ENCODE assay signal across 9 cellular contexts in genomic region chr7:30977896-30978564, GRCh38. TPM values are rescaled to one million over a fixed set of nuclear protein-coding genes. Genes with fewer than 3 reads are reported as not detected.
A peak's percentile ranks its signal among the peaks of the same experiment; 100 is the strongest.
DNase-seq lines count a peak whose midpoint lies in the region; ATAC-seq, FAIRE-seq and TF ChIP-seq lines count a peak whose summit lies in the region.
"Had no signal": no experiment of that assay in that cellular context is flagged by ENCODE, and none has a peak within 500 bp of the region (broad histone marks: within the 10 kb centered on the region; RNA-seq: fewer than 3 reads in every experiment).

No MANE protein-coding gene starts in this region.

- no peaks in the 10 kb centered on the region for H3K9me3 ChIP-seq in OCI-LY7 (ENCODE audit: low read length)
- no peaks in the 10 kb centered on the region for H3K9me3 ChIP-seq in sigmoid colon

- H3K79me2 ChIP-seq in OCI-LY7 (ENCODE audit: insufficient read depth, low read depth, low read length), result no peaks in the 10 kb centered on the region

- no TSS peak for BruUV-seq in OCI-LY7 (replicated peaks; lab: Mats Ljungman, UMichigan)

- no peaks in the 10 kb centered on the region for H3K9me2 ChIP-seq in OCI-LY7 (ENCODE audit: insufficient read depth, low read length)

- WGBS in sigmoid colon, 2 donors, result 28 to 39% methylated on average over 9 of the region's 9 CpGs

- intact Hi-C loops in activated CD4-positive, alpha-beta memory T cell treated with anti-CD3 and anti-CD28 coated beads for 36 hours (cut with micrococcal nuclease), result no loop called here
- intact Hi-C loops in OCI-LY7 (cut with micrococcal nuclease; ENCODE audit: unreplicated experiment) (loop anchor here (1.0 kb wide), 2 partner anchors 40 to 178 kb away; no protein-coding TSS in a partner anchor), sigmoid colon (cut with DNase I) (no loop called here)

- H3K4me3 Mint-ChIP-seq in activated CD4-positive, alpha-beta memory T cell treated with anti-CD3 and anti-CD28 coated beads, Interleukin-2, amount 10 ng/mL, durations not matched to agents 7 days and 5 days, result no peak overlapping the region
- no peak overlapping the region for H3K4me3 Mint-ChIP-seq in activated CD4-positive, alpha-beta memory T cell treated with anti-CD3 and anti-CD28 coated beads for 36 hours

- H4K20me1 ChIP-seq in OCI-LY7 (ENCODE audit: insufficient read depth, low read length), result no peaks in the 10 kb centered on the region

- no peak for TF ChIP-seq EP300 in sigmoid colon (IDR thresholded peaks at IDR 0.05)

- no peak overlapping the region for H2AFZ ChIP-seq in OCI-LY7 (ENCODE audit: low read length)

- H3K36me3 ChIP-seq in OCI-LY7 (ENCODE audit: insufficient read depth, low read length) (no peaks in the 10 kb centered on the region), sigmoid colon (no peaks in the 10 kb centered on the region)

- H3K27ac ChIP-seq in OCI-LY7 (ENCODE audit: low read depth, low read length, poor library complexity, severe bottlenecking) (no peak overlapping the region), sigmoid colon (no peak overlapping the region)

- peaks cover 11% of the 10 kb centered on the region for H3K27me3 Mint-ChIP-seq in activated CD4-positive, alpha-beta memory T cell treated with anti-CD3 and anti-CD28 coated beads, Interleukin-2, amount 10 ng/mL, durations not matched to agents 7 days and 5 days
- H3K27me3 Mint-ChIP-seq in activated CD4-positive, alpha-beta memory T cell treated with anti-CD3 and anti-CD28 coated beads for 36 hours, result peaks cover 5% of the 10 kb centered on the region

- TF ChIP-seq POLR2A in sigmoid colon (IDR thresholded peaks at IDR 0.05), result no peak

- no peak overlapping the region for H3K4me3 ChIP-seq in OCI-LY7 (ENCODE audit: low read depth, low read length, poor library complexity, severe bottlenecking)
- H3K4me3 ChIP-seq in epithelial cell of esophagus (ENCODE audit: low read length), result no peak overlapping the region
- H3K4me3 ChIP-seq in sigmoid colon, result no peak overlapping the region

- H3K4me2 ChIP-seq in OCI-LY7 (ENCODE audit: low read length), result 0 out of 2 replicates have a peak overlapping the region, but pooled peaks have one; percentile 49

- DNase-seq in activated CD4-positive, alpha-beta memory T cell treated with anti-CD3 and anti-CD28 coated beads, Interleukin-2, amount 10 ng/mL, durations not matched to agents 7 days and 5 days, result peak; percentile 25
- no peak for DNase-seq in activated CD4-positive, alpha-beta memory T cell treated with anti-CD3 and anti-CD28 coated beads for 36 hours
- DNase-seq in OCI-LY7 (ENCODE audit: low spot score) (peak; percentile 31), epithelial cell of esophagus (ENCODE audit: low read depth) (peak; percentile 62), sigmoid colon (peak; percentile 53), RCC 7860 (ENCODE audit: low spot score) (no peak), germinal center (ENCODE audit: low spot score) (no peak)

- H3K4me1 Mint-ChIP-seq in activated CD4-positive, alpha-beta memory T cell treated with anti-CD3 and anti-CD28 coated beads, Interleukin-2, amount 10 ng/mL, durations not matched to agents 7 days and 5 days, result peaks cover 10% of the 10 kb centered on the region
- peaks cover 2% of the 10 kb centered on the region for H3K4me1 Mint-ChIP-seq in activated CD4-positive, alpha-beta memory T cell treated with anti-CD3 and anti-CD28 coated beads for 36 hours (ENCODE audit: low read depth)

- ATAC-seq in HG03469 (IDR thresholded peaks at IDR 0.05; ENCODE audit: unreplicated experiment), result no peak

- no peaks in the 10 kb centered on the region for H3K9me3 Mint-ChIP-seq in activated CD4-positive, alpha-beta memory T cell treated with anti-CD3 and anti-CD28 coated beads, Interleukin-2, amount 10 ng/mL, durations not matched to agents 7 days and 5 days
- no peaks in the 10 kb centered on the region for H3K9me3 Mint-ChIP-seq in activated CD4-positive, alpha-beta memory T cell treated with anti-CD3 and anti-CD28 coated beads for 36 hours

- no peaks in the 10 kb centered on the region for H3K36me3 Mint-ChIP-seq in activated CD4-positive, alpha-beta memory T cell treated with anti-CD3 and anti-CD28 coated beads, Interleukin-2, amount 10 ng/mL, durations not matched to agents 7 days and 5 days (ENCODE audit: low read depth)
- no peaks in the 10 kb centered on the region for H3K36me3 Mint-ChIP-seq in activated CD4-positive, alpha-beta memory T cell treated with anti-CD3 and anti-CD28 coated beads for 36 hours

- H3K27me3 ChIP-seq in sigmoid colon, result no peaks in the 10 kb centered on the region

- CTCF ChIA-PET in activated CD4-positive, alpha-beta memory T cell treated with anti-CD3 and anti-CD28 coated beads, Interleukin-2, amount 10 ng/mL, durations not matched to agents 7 days and 5 days (lab: Charles Lee), result no interaction called here
- CTCF ChIA-PET in activated CD4-positive, alpha-beta memory T cell treated with anti-CD3 and anti-CD28 coated beads for 36 hours (lab: Charles Lee), result interaction anchor here (0.9 to 1.5 kb wide), 3 partner anchors 38 to 144 kb away, joined by 3 to 14 read pairs (median 5); no protein-coding TSS in a partner anchor
- CTCF ChIA-PET in OCI-LY7 (lab: Charles Lee; ENCODE audit: unreplicated experiment), result interaction anchor here (1.3 kb wide), 1 partner anchor 26 kb away, joined by 3 read pairs; no protein-coding TSS in a partner anchor

- no peak overlapping the region for H3K27ac Mint-ChIP-seq in activated CD4-positive, alpha-beta memory T cell treated with anti-CD3 and anti-CD28 coated beads, Interleukin-2, amount 10 ng/mL, durations not matched to agents 7 days and 5 days
- no peak overlapping the region for H3K27ac Mint-ChIP-seq in activated CD4-positive, alpha-beta memory T cell treated with anti-CD3 and anti-CD28 coated beads for 36 hours

- peaks cover 44% of the 10 kb centered on the region for H3K4me1 ChIP-seq in OCI-LY7 (ENCODE audit: insufficient read depth, low read length, poor library complexity, severe bottlenecking)
- H3K4me1 ChIP-seq in sigmoid colon, result peaks cover 0 to 6% (median 0%) of the 10 kb centered on the region in 4 donors

- TF ChIP-seq CTCF in OCI-LY7 (conservative IDR thresholded peaks at IDR 0.05; ENCODE audit: low read length) (peak; percentile 50; the same call in 1 of the 2 replicates), epithelial cell of esophagus (IDR thresholded peaks at IDR 0.05; ENCODE audit: insufficient read depth, low read depth, low read length, missing control alignments) (peak; percentile 72), sigmoid colon (IDR thresholded peaks at IDR 0.05) (peak in 3 of 4 experiments; percentile 22 to 39 (median 27))

- FAIRE-seq in RCC 7860 (lab: Jason Lieb, UNC), result no peak

- POLR2A ChIA-PET in activated CD4-positive, alpha-beta memory T cell treated with anti-CD3 and anti-CD28 coated beads, Interleukin-2, amount 10 ng/mL, durations not matched to agents 7 days and 5 days (lab: Charles Lee), result no interaction called here
- POLR2A ChIA-PET in activated CD4-positive, alpha-beta memory T cell treated with anti-CD3 and anti-CD28 coated beads for 36 hours (lab: Charles Lee), result no interaction called here
- POLR2A ChIA-PET in OCI-LY7 (lab: Charles Lee), result interaction anchor here (0.5 to 1.0 kb wide), 2 partner anchors 9 to 429 kb away, joined by 3 read pairs; no protein-coding TSS in a partner anchor

RNA-seq across cellular contexts. Expression of gene GHRHR, which starts 14.3 kb away (rescaled TPM):
- total RNA-seq in activated CD4-positive, alpha-beta memory T cell treated with anti-CD3 and anti-CD28 coated beads, Interleukin-2, amount 10 ng/mL, durations not matched to agents 7 days and 5 days, result not detected
- total RNA-seq in activated CD4-positive, alpha-beta memory T cell treated with anti-CD3 and anti-CD28 coated beads for 36 hours, result not detected
- not detected in 2 replicates for total RNA-seq in OCI-LY7 (2014; rRNA removed; shearing (Covaris generic))
- total RNA-seq in OCI-LY7 (2022) (not detected in 2 replicates), sigmoid colon (not detected)
- polyA plus RNA-seq in sigmoid colon, result not detected
- total RNA-seq: pulmonary artery endothelial cell had no signal

Comparison
In these comparisons a context has a peak if more than half of its experiments do, and no peak if none do; other contexts are left out.
1. DNase-seq: peak in activated CD4-positive, alpha-beta memory T cell treated with anti-CD3 and anti-CD28 coated beads, Interleukin-2, amount 10 ng/mL, durations not matched to agents 7 days and 5 days (single experiment), OCI-LY7 (single experiment), epithelial cell of esophagus (single experiment) and sigmoid colon (single experiment); none in activated CD4-positive, alpha-beta memory T cell treated with anti-CD3 and anti-CD28 coated beads for 36 hours (single experiment), RCC 7860 (single experiment) and germinal center (single experiment).
2. Peak in every context shown above with its lines, with median percentiles within 50 percentile points of each other: CTCF ChIP-seq.